Comparison of ENCODE assay signal across 27 cellular contexts in the genomic region with DNA sequence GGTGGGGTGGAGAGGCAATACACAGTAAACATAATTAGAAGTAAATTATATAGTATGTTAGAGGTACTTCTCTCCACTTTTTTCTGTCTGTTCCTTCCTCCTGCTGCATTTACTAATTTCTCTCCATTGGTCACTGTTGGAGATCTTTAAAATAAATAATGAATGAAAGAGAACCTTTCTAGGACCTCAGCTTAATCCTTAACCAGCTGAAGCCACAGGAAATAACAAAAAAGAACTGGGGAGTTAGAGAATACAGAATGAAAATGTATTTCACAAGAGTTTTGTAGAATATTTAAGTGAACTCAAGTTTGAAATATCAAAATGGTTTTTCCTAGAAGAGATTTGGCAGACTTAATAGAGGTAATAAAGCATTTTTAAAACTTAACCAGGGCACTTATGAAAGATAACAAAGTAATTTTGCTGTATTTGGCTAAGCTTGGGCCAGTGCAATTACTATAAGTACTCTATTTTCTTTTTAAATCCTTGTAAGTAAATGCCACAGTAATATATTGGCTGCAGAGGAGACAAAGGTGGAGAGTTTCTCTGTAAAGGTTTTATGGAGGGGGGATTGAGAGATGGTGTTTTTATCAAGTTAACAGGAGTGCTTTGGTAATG.
DNase-seq lines count a peak whose midpoint lies in the region; ATAC-seq, FAIRE-seq and TF ChIP-seq lines count a peak whose summit lies in the region.
"Had no signal": no experiment of that assay in that cellular context is flagged by ENCODE, and none has a peak within 500 bp of the region (broad histone marks: within the 10 kb centered on the region; RNA-seq: fewer than 3 reads in every experiment).

No MANE protein-coding gene starts in this region.

- no peaks in the 10 kb centered on the region for H3K4me1 Mint-ChIP-seq in CD8-positive, alpha-beta T cell (ENCODE audit: low read depth)
- H3K4me1 Mint-ChIP-seq: activated B cell treated with CpG ODN at 0.5 μM for 24 hours; activated naive CD4-positive, alpha-beta T cell treated with anti-CD3 and anti-CD28 coated beads, Interleukin-2, amount 50 U/mL, for 24 hours; activated T-helper 17 cell treated with anti-CD3 and anti-CD28 coated beads, Interleukin-2, amount 50 U/mL, for 72 hours had no signal

- H3K4me3 Mint-ChIP-seq in CD8-positive, alpha-beta T cell: no peak overlapping the region
- H3K4me3 Mint-ChIP-seq: activated B cell treated with CpG ODN at 0.5 μM for 24 hours; activated naive CD4-positive, alpha-beta T cell treated with anti-CD3 and anti-CD28 coated beads, Interleukin-2, amount 50 U/mL, for 24 hours; activated T-helper 17 cell treated with anti-CD3 and anti-CD28 coated beads, Interleukin-2, amount 50 U/mL, for 72 hours; naive thymus-derived CD8-positive, alpha-beta T cell; stimulated activated naive B cell treated with anti-CD40 and anti-IgM and Interleukin-4, amounts not matched to agents 10 μg/mL and 1 μg/mL and 100 μg/mL, for 72 hours had no signal

- H3K9ac ChIP-seq in kidney (ENCODE audit: low read length in 2 of 2): no peak overlapping the region
- H3K9ac ChIP-seq: BLaER1 treated with 17β-estradiol and CSF1 and Interleukin-3, amounts not matched to agents 10 nM and 100 nM had no signal

- FAIRE-seq in D721Med (lab: Jason Lieb, UNC) (peak; percentile 32), kidney (lab: Jason Lieb, UNC) (peak; percentile 54)
- FAIRE-seq: urothelium cell line had no signal

- POLR2A ChIA-PET in CD8-positive, alpha-beta T cell (lab: Charles Lee): interaction anchor here (0.7 kb wide), 1 partner anchor 10 kb away, joined by 3 read pairs; no protein-coding TSS in a partner anchor

- CTCF ChIA-PET in CD8-positive, alpha-beta T cell (lab: Charles Lee): no interaction called here

- peaks cover 32% of the 10 kb centered on the region for H3K36me3 Mint-ChIP-seq in CD8-positive, alpha-beta T cell

- no peaks in the 10 kb centered on the region for H3K27me3 ChIP-seq in CD8-positive, alpha-beta T cell (ENCODE audit: insufficient read depth, low read length)
- H3K27me3 ChIP-seq: BLaER1 treated with 17β-estradiol and CSF1 and Interleukin-3, amounts not matched to agents 10 nM and 100 nM; suprapubic skin had no signal

- no peaks in the 10 kb centered on the region for H3K36me3 ChIP-seq in kidney (ENCODE audit: control insufficient read depth in 1 of 2, insufficient read depth in 2 of 2, low read length in 2 of 2)
- H3K36me3 ChIP-seq in CD8-positive, alpha-beta T cell (ENCODE audit: insufficient read depth, low read length): no peaks in the 10 kb centered on the region
- H3K36me3 ChIP-seq: left ventricle myocardium inferior, suprapubic skin had no signal

- H3K4me1 ChIP-seq in kidney (ENCODE audit: control insufficient read depth in 1 of 2, insufficient read depth in 1 of 2, low read depth in 1 of 2, low read length in 2 of 2): no peaks in the 10 kb centered on the region
- no peaks in the 10 kb centered on the region for H3K4me1 ChIP-seq in CD8-positive, alpha-beta T cell (ENCODE audit: insufficient read depth, low read length)
- H3K4me1 ChIP-seq: BLaER1 treated with 17β-estradiol and CSF1 and Interleukin-3, amounts not matched to agents 10 nM and 100 nM; left ventricle myocardium inferior; suprapubic skin had no signal

- no peak for DNase-seq in D721Med (ENCODE audit: insufficient read length, low spot score)
- DNase-seq in NCI-H146 treated with DMSO at 0.1 percent for 48 hours (lab: John Stamatoyannopoulos, UW; ENCODE audit: unreplicated experiment): peak; percentile 67
- DNase-seq in kidney: no peak
- DNase-seq in CD8-positive, alpha-beta T cell: no peak
- no peak for DNase-seq in NCI-H510A treated with DMSO at 0.1 percent for 48 hours (lab: John Stamatoyannopoulos, UW)
- DNase-seq in NCI-H1436 treated with DMSO at 0.1 percent for 48 hours (lab: John Stamatoyannopoulos, UW): no peak
- DNase-seq in activated CD8-positive, alpha-beta memory T cell treated with anti-CD3 and anti-CD28 coated beads for 24 hours: no peak
- DNase-seq: ACHN; activated B cell treated with CpG ODN at 0.5 μM for 24 hours; activated CD8-positive, alpha-beta memory T cell treated with anti-CD3 and anti-CD28 coated beads, Interleukin-2, amount 50 U/mL, for 4 hours; HCEC 1CT; hypothalamus; left ventricle myocardium inferior; naive thymus-derived CD8-positive, alpha-beta T cell; NCI-H1048; NCI-H510A; RPMI8226; stimulated activated CD4-positive, alpha-beta T cell treated with anti-CD3 and anti-CD28 coated beads, Interleukin-4, amount 100 ng/mL, for 24 hours; stimulated activated naive B cell treated with anti-CD40 and anti-IgM and Interleukin-4, amounts not matched to agents 10 μg/mL and 1 μg/mL and 100 μg/mL, for 72 hours had no signal

- intact Hi-C loops in kidney (cut with DNase I): no loop called here
- intact Hi-C loops in CD8-positive, alpha-beta T cell (cut with DNase I, micrococcal nuclease): no loop called here

- peak; percentile 61 for ATAC-seq in GM19467 (IDR thresholded peaks at IDR 0.05; ENCODE audit: unreplicated experiment)
- no peak for ATAC-seq in CD8-positive, alpha-beta T cell
- ATAC-seq: activated T-helper 17 cell treated with anti-CD3 and anti-CD28 coated beads, Interleukin-2, amount 50 U/mL, for 72 hours; esophagus mucosa; naive thymus-derived CD8-positive, alpha-beta T cell; stimulated activated naive B cell treated with anti-CD40 and anti-IgM and Interleukin-4, amounts not matched to agents 10 μg/mL and 1 μg/mL and 100 μg/mL, for 72 hours had no signal

- H3K4me3 ChIP-seq in kidney (ENCODE audit: low read length in 2 of 2): no peak overlapping the region
- H3K4me3 ChIP-seq in CD8-positive, alpha-beta T cell (ENCODE audit: low read depth, low read length): no peak overlapping the region
- H3K4me3 ChIP-seq: BLaER1 treated with 17β-estradiol and CSF1 and Interleukin-3, amounts not matched to agents 10 nM and 100 nM; coronary artery; left ventricle myocardium inferior; suprapubic skin had no signal

- H3K27me3 Mint-ChIP-seq in CD8-positive, alpha-beta T cell (ENCODE audit: low read depth): no peaks in the 10 kb centered on the region
- H3K27me3 Mint-ChIP-seq: activated B cell treated with CpG ODN at 0.5 μM for 24 hours; activated naive CD4-positive, alpha-beta T cell treated with anti-CD3 and anti-CD28 coated beads, Interleukin-2, amount 50 U/mL, for 24 hours; activated T-helper 17 cell treated with anti-CD3 and anti-CD28 coated beads, Interleukin-2, amount 50 U/mL, for 72 hours; naive thymus-derived CD8-positive, alpha-beta T cell; stimulated activated naive B cell treated with anti-CD40 and anti-IgM and Interleukin-4, amounts not matched to agents 10 μg/mL and 1 μg/mL and 100 μg/mL, for 72 hours had no signal

- H3K27ac Mint-ChIP-seq in CD8-positive, alpha-beta T cell: no peak overlapping the region
- H3K27ac Mint-ChIP-seq: activated B cell treated with CpG ODN at 0.5 μM for 24 hours; activated naive CD4-positive, alpha-beta T cell treated with anti-CD3 and anti-CD28 coated beads, Interleukin-2, amount 50 U/mL, for 24 hours; activated T-helper 17 cell treated with anti-CD3 and anti-CD28 coated beads, Interleukin-2, amount 50 U/mL, for 72 hours; naive thymus-derived CD8-positive, alpha-beta T cell; stimulated activated naive B cell treated with anti-CD40 and anti-IgM and Interleukin-4, amounts not matched to agents 10 μg/mL and 1 μg/mL and 100 μg/mL, for 72 hours had no signal

- TF ChIP-seq CTCF in D721Med (IDR thresholded peaks at IDR 0.05; ENCODE audit: insufficient read depth, missing control alignments): no peak
- no peak for TF ChIP-seq CTCF in kidney (IDR thresholded peaks at IDR 0.05; ENCODE audit: borderline replicate concordance, extremely low read depth, insufficient read depth)
- no peak for TF ChIP-seq CTCF in CD8-positive, alpha-beta T cell (IDR thresholded peaks at IDR 0.05)

- H3K9me3 ChIP-seq in kidney (ENCODE audit: control insufficient read depth in 1 of 2, low read length in 2 of 2): no peaks in the 10 kb centered on the region
- no peaks in the 10 kb centered on the region for H3K9me3 ChIP-seq in CD8-positive, alpha-beta T cell (ENCODE audit: low read length)
- H3K9me3 ChIP-seq: suprapubic skin had no signal

- H3K9me3 Mint-ChIP-seq in CD8-positive, alpha-beta T cell: peaks cover 13% of the 10 kb centered on the region

- no peak overlapping the region for H3K27ac ChIP-seq in kidney (ENCODE audit: low read depth in 2 of 2, low read length in 2 of 2)
- no peak overlapping the region for H3K27ac ChIP-seq in CD8-positive, alpha-beta T cell (ENCODE audit: low read depth, low read length)
- H3K27ac ChIP-seq: BLaER1 treated with 17β-estradiol and CSF1 and Interleukin-3, amounts not matched to agents 10 nM and 100 nM; coronary artery; left ventricle myocardium inferior; suprapubic skin had no signal
